ENCODE assay signal across 16 cellular contexts in genomic region chr5:77885501-77885900, GRCh38.
"Had no signal": no experiment of that assay in that cellular context is flagged by ENCODE, and none has a peak within 500 bp of the region (broad histone marks: within the 10 kb centered on the region; RNA-seq: fewer than 3 reads in every experiment).

No MANE protein-coding gene starts in this region.

- FAIRE-seq: frontal cortex, pancreas, small intestine had no signal

- DNase-seq: colonic mucosa; effector CD4-positive, alpha-beta T cell; endodermal cell; heart left ventricle; hippocampal formation; left colon; natural killer cell; pancreas; right cardiac atrium; small intestine; stimulated activated CD4-positive, alpha-beta T cell treated with anti-CD3 and anti-CD28 coated beads, Interleukin-12 subunit alpha, Interleukin-12 subunit beta, amount 100 ng/mL, for 4 hours; stimulated activated naive CD4-positive, alpha-beta T cell; stomach; substantia nigra; transverse colon had no signal
